Comparison of ENCODE assay signal across 2 cellular contexts in the genomic region with DNA sequence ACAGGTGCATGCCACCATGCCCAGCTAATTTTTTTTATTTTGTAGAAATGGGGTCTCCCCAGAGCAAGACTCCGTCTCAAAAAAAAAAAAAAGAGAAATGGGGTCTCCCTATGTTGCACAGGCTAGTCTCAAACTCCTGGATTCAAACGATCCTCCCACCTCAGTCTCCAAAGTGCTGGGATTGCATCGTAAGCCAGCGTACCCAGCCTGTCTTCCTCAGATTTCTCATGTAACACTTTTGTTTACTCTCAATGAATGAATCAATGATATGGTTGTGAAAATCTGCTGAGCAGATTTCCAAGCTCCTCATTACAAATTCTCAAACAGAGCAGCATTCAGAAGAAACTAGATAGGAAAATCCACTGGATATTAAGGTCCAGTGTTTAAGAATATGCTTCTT.
A peak's percentile ranks its signal among the peaks of the same experiment; 100 is the strongest.
TF ChIP-seq lines count a peak whose summit lies in the region.

No MANE protein-coding gene starts in this region.

TF ChIP-seq in liver, 16 proteins besides CTCF, POLR2A, EP300 and RAD21:
- TF ChIP-seq TAF1 (conservative IDR thresholded peaks at IDR 0.05) (no peak), RXRA (IDR thresholded peaks at IDR 0.05) (peak in 1 of 2 donors; percentile 10), SP1 (IDR thresholded peaks at IDR 0.05) (no peak), GABPA (IDR thresholded peaks at IDR 0.05 in 1 of 2, conservative IDR thresholded peaks at IDR 0.05 in 1 of 2) (no peak), HNF4A (conservative IDR thresholded peaks at IDR 0.05) (peak in 1 of 2 donors; percentile 38), FOXA2 (IDR thresholded peaks at IDR 0.05) (no peak), HNF4G (IDR thresholded peaks at IDR 0.05) (no peak), FOXA1 (IDR thresholded peaks at IDR 0.05) (no peak), NR2F2 (IDR thresholded peaks at IDR 0.05) (no peak), JUND (IDR thresholded peaks at IDR 0.05) (no peak)
- TF ChIP-seq, protein P1, sequence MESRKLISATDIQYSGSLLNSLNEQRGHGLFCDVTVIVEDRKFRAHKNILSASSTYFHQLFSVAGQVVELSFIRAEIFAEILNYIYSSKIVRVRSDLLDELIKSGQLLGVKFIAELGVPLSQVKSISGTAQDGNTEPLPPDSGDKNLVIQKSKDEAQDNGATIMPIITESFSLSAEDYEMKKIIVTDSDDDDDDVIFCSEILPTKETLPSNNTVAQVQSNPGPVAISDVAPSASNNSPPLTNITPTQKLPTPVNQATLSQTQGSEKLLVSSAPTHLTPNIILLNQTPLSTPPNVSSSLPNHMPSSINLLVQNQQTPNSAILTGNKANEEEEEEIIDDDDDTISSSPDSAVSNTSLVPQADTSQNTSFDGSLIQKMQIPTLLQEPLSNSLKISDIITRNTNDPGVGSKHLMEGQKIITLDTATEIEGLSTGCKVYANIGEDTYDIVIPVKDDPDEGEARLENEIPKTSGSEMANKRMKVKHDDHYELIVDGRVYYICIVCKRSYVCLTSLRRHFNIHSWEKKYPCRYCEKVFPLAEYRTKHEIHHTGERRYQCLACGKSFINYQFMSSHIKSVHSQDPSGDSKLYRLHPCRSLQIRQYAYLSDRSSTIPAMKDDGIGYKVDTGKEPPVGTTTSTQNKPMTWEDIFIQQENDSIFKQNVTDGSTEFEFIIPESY (IDR thresholded peaks at IDR 0.05): no peak
- TF ChIP-seq, protein P2, sequence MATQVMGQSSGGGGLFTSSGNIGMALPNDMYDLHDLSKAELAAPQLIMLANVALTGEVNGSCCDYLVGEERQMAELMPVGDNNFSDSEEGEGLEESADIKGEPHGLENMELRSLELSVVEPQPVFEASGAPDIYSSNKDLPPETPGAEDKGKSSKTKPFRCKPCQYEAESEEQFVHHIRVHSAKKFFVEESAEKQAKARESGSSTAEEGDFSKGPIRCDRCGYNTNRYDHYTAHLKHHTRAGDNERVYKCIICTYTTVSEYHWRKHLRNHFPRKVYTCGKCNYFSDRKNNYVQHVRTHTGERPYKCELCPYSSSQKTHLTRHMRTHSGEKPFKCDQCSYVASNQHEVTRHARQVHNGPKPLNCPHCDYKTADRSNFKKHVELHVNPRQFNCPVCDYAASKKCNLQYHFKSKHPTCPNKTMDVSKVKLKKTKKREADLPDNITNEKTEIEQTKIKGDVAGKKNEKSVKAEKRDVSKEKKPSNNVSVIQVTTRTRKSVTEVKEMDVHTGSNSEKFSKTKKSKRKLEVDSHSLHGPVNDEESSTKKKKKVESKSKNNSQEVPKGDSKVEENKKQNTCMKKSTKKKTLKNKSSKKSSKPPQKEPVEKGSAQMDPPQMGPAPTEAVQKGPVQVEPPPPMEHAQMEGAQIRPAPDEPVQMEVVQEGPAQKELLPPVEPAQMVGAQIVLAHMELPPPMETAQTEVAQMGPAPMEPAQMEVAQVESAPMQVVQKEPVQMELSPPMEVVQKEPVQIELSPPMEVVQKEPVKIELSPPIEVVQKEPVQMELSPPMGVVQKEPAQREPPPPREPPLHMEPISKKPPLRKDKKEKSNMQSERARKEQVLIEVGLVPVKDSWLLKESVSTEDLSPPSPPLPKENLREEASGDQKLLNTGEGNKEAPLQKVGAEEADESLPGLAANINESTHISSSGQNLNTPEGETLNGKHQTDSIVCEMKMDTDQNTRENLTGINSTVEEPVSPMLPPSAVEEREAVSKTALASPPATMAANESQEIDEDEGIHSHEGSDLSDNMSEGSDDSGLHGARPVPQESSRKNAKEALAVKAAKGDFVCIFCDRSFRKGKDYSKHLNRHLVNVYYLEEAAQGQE (IDR thresholded peaks at IDR 0.05): no peak
- TF ChIP-seq, protein P3, sequence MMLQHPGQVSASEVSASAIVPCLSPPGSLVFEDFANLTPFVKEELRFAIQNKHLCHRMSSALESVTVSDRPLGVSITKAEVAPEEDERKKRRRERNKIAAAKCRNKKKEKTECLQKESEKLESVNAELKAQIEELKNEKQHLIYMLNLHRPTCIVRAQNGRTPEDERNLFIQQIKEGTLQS (IDR thresholded peaks at IDR 0.05): peak; percentile 37
- TF ChIP-seq, protein P4, sequence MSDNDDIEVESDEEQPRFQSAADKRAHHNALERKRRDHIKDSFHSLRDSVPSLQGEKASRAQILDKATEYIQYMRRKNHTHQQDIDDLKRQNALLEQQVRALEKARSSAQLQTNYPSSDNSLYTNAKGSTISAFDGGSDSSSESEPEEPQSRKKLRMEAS (IDR thresholded peaks at IDR 0.05): no peak

TF ChIP-seq in HepG2, 621 proteins besides CTCF, POLR2A, EP300 and RAD21:
- TF ChIP-seq HOXA5 (CRISPR knock-in tag; IDR thresholded peaks at IDR 0.05): no peak
- TF ChIP-seq, protein P2 (IDR thresholded peaks at IDR 0.05; ENCODE audit: borderline replicate concordance in 1 of 2, low read depth in 1 of 2, low read length in 2 of 2): no peak
- no peak for TF ChIP-seq FOSL2 (CRISPR knock-in tag; IDR thresholded peaks at IDR 0.05)
- TF ChIP-seq ZNF329 (CRISPR knock-in tag; IDR thresholded peaks at IDR 0.05; ENCODE audit: low read depth): no peak
- TF ChIP-seq SMC3 (IDR thresholded peaks at IDR 0.05; ENCODE audit: low read length): no peak
- TF ChIP-seq GFI1 (CRISPR knock-in tag; IDR thresholded peaks at IDR 0.05; ENCODE audit: borderline replicate concordance): no peak
- TF ChIP-seq ZNF121 (CRISPR knock-in tag; IDR thresholded peaks at IDR 0.05): no peak
- TF ChIP-seq EEA1 (CRISPR knock-in tag; IDR thresholded peaks at IDR 0.05; ENCODE audit: borderline replicate concordance): no peak
- no peak for TF ChIP-seq KLF11 (CRISPR knock-in tag; IDR thresholded peaks at IDR 0.05)
- TF ChIP-seq PPARG (CRISPR knock-in tag; conservative IDR thresholded peaks at IDR 0.05): no peak
- TF ChIP-seq, protein P5, sequence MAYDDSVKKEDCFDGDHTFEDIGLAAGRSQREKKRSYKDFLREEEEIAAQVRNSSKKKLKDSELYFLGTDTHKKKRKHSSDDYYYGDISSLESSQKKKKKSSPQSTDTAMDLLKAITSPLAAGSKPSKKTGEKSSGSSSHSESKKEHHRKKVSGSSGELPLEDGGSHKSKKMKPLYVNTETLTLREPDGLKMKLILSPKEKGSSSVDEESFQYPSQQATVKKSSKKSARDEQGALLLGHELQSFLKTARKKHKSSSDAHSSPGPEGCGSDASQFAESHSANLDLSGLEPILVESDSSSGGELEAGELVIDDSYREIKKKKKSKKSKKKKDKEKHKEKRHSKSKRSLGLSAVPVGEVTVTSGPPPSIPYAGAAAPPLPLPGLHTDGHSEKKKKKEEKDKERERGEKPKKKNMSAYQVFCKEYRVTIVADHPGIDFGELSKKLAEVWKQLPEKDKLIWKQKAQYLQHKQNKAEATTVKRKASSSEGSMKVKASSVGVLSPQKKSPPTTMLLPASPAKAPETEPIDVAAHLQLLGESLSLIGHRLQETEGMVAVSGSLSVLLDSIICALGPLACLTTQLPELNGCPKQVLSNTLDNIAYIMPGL (CRISPR knock-in tag; IDR thresholded peaks at IDR 0.05; ENCODE audit: borderline replicate concordance in 1 of 2, low read depth in 1 of 2): no peak
- TF ChIP-seq ZNF274 (CRISPR knock-in tag; IDR thresholded peaks at IDR 0.05): no peak
- TF ChIP-seq ZEB1 (IDR thresholded peaks at IDR 0.05; ENCODE audit: insufficient replicate concordance, low read depth): no peak
- no peak for TF ChIP-seq MYNN (CRISPR knock-in tag; IDR thresholded peaks at IDR 0.05; ENCODE audit: low read depth)
